In the genomic region with DNA sequence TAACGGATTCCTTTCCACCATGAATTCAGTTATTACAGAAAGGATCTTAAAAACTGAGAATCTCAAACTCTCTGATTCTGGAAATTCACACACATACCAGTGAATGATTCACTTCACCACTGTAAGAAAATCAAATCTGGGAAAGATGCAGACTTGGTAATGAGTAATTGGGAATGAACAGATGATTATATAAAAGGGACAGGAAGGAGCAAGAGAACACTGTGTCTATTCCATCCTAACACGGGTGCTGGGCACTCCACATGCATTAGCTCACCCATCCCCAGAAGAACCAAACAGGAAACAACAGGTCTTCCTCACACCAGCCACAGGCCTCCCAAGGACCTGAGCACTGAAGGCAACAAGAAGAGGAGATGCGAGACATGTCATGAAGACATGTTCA, we compare ENCODE assay signal across 12 cellular contexts.
DNase-seq lines count a peak whose midpoint lies in the region; ATAC-seq and TF ChIP-seq lines count a peak whose summit lies in the region.
"Had no signal": no experiment of that assay in that cellular context is flagged by ENCODE, and none has a peak within 500 bp of the region (broad histone marks: within the 10 kb centered on the region; RNA-seq: fewer than 3 reads in every experiment).

No MANE protein-coding gene starts in this region.

- H3K9me2 ChIP-seq in GM23248 (ENCODE audit: insufficient read depth): no peaks in the 10 kb centered on the region

- TF ChIP-seq CTCF in gastroesophageal sphincter (IDR thresholded peaks at IDR 0.05) (no peak), A673 (conservative IDR thresholded peaks at IDR 0.05; ENCODE audit: low read depth, low read length) (no peak)

- TF ChIP-seq EP300 in gastroesophageal sphincter (IDR thresholded peaks at IDR 0.05): no peak

- peaks cover 22% of the 10 kb centered on the region for H3F3A ChIP-seq in GM23248 (ENCODE audit: insufficient read depth)

- BruUV-seq in A673 (replicated peaks; lab: Mats Ljungman, UMichigan): no TSS peak

- H3K4me2 ChIP-seq in GM23248 (ENCODE audit: unreplicated experiment): peak overlapping the region; percentile 65

- ATAC-seq in gastroesophageal sphincter (peak; percentile 16), GM21717 (IDR thresholded peaks at IDR 0.05; ENCODE audit: unreplicated experiment) (no peak), GM21515 (IDR thresholded peaks at IDR 0.05; ENCODE audit: unreplicated experiment) (no peak)
- ATAC-seq: K562 had no signal

- H3K4me1 ChIP-seq in GM23248 (ENCODE audit: insufficient read depth): peaks cover 41% of the 10 kb centered on the region
- peaks cover 32% of the 10 kb centered on the region for H3K4me1 ChIP-seq in adipocyte (ENCODE audit: control insufficient read depth, insufficient read depth, low read length)
- peaks cover 0 to 29% (median 0%) of the 10 kb centered on the region in 3 donors for H3K4me1 ChIP-seq in gastroesophageal sphincter
- H3K4me1 ChIP-seq in A673 (ENCODE audit: insufficient read depth, low read length, poor library complexity, severe bottlenecking): no peaks in the 10 kb centered on the region

- H3K9me3 ChIP-seq in GM23248 (ENCODE audit: low read depth): no peaks in the 10 kb centered on the region
- H3K9me3 ChIP-seq in adipocyte (ENCODE audit: control insufficient read depth, low read length): no peaks in the 10 kb centered on the region
- no peaks in the 10 kb centered on the region for H3K9me3 ChIP-seq in gastroesophageal sphincter
- no peaks in the 10 kb centered on the region for H3K9me3 ChIP-seq in A673 (ENCODE audit: low read depth, low read length, poor library complexity, severe bottlenecking)
- H3K9me3 ChIP-seq: pancreas had no signal

- no peaks in the 10 kb centered on the region for H4K20me1 ChIP-seq in GM23248 (ENCODE audit: insufficient read depth)

- H2AFZ ChIP-seq in GM23248: no peak overlapping the region

- TF ChIP-seq POLR2A in gastroesophageal sphincter (IDR thresholded peaks at IDR 0.05): no peak

- intact Hi-C loops in A673 (cut with micrococcal nuclease; ENCODE audit: unreplicated experiment): no loop called here

- peak; percentile 87 for DNase-seq in GM23248
- DNase-seq in adipocyte (ENCODE audit: low read depth): peak; percentile 52
- peak; percentile 77 for DNase-seq in superior temporal gyrus (ENCODE audit: extremely low spot score)
- DNase-seq in NCI-H1048 (lab: John Stamatoyannopoulos, UW): no peak
- DNase-seq in A673 (ENCODE audit: low spot score): no peak
- DNase-seq: dermis blood vessel endothelial cell, NCI-H524, pancreas had no signal

- H3K79me2 ChIP-seq in GM23248 (ENCODE audit: insufficient read depth): no peaks in the 10 kb centered on the region

- H3K36me3 ChIP-seq in GM23248 (ENCODE audit: low read depth) (no peaks in the 10 kb centered on the region), adipocyte (ENCODE audit: control insufficient read depth, insufficient read depth, low read length, severe bottlenecking) (no peaks in the 10 kb centered on the region), gastroesophageal sphincter (no peaks in the 10 kb centered on the region), A673 (ENCODE audit: insufficient read depth, low read length, poor library complexity, severe bottlenecking) (no peaks in the 10 kb centered on the region)
- H3K36me3 ChIP-seq: pancreas had no signal

- 31 to 36% methylated on average over 3 of the region's 3 CpGs for WGBS in GM23248 (ENCODE audit: low coverage in 1 of 2, low lambda C conversion rate in 2 of 2, missing lambda C conversion rate in 2 of 2), 2 experiments
- 56 to 95% methylated on average over 2 to 3 of the region's 3 CpGs for WGBS in gastroesophageal sphincter (ENCODE audit: low coverage in 1 of 2), 2 donors

- POLR2A ChIA-PET in A673 (lab: Charles Lee; ENCODE audit: low non-redundant PET): no interaction called here

- peak overlapping the region; percentile 92 for H3K27ac ChIP-seq in GM23248
- H3K27ac ChIP-seq in gastroesophageal sphincter: peak overlapping the region in 3 of 4 donors; percentile 64 to 77 (median 73)
- H3K27ac ChIP-seq in A673 (ENCODE audit: low read depth, low read length, poor library complexity, severe bottlenecking): no peak overlapping the region

- CTCF ChIA-PET in A673 (lab: Charles Lee): no interaction called here

- H3K4me3 ChIP-seq in GM23248 (peak overlapping the region; percentile 42), adipocyte (ENCODE audit: low read length) (no peak overlapping the region), gastroesophageal sphincter (no peak overlapping the region), A673 (ENCODE audit: low read depth, low read length, poor library complexity, severe bottlenecking) (no peak overlapping the region)
- H3K4me3 ChIP-seq: K562, pancreas had no signal

- in situ Hi-C loops in GM23248 (cut with MboI): no loop called here

- no peaks in the 10 kb centered on the region for H3K27me3 ChIP-seq in GM23248 (replicated peaks; ENCODE audit: insufficient read depth)
- H3K27me3 ChIP-seq in adipocyte (replicated peaks; ENCODE audit: control insufficient read depth, insufficient read depth, low read length): no peaks in the 10 kb centered on the region
- no peaks in the 10 kb centered on the region for H3K27me3 ChIP-seq in gastroesophageal sphincter
- no peaks in the 10 kb centered on the region for H3K27me3 ChIP-seq in A673 (replicated peaks; ENCODE audit: insufficient read depth, low read depth, low read length, poor library complexity)
- H3K27me3 ChIP-seq: pancreas had no signal

- peak overlapping the region; percentile 71 for H3K9ac ChIP-seq in GM23248
- H3K9ac ChIP-seq in adipocyte (ENCODE audit: low read length): peak overlapping the region; percentile 52

Comparison
In these comparisons a context has a peak if more than half of its experiments do, and no peak if none do; other contexts are left out.
1. DNase-seq: peak in GM23248 (single experiment), adipocyte (single experiment) and superior temporal gyrus (single experiment); none in NCI-H1048 (single experiment) and A673 (single experiment).